17 cellular contexts compared by ENCODE assay signal in genomic region chr4:34200535-34200934, GRCh38.
DNase-seq lines count a peak whose midpoint lies in the region; ATAC-seq and TF ChIP-seq lines count a peak whose summit lies in the region.
"Had no signal": no experiment of that assay in that cellular context is flagged by ENCODE, and none has a peak within 500 bp of the region (broad histone marks: within the 10 kb centered on the region; RNA-seq: fewer than 3 reads in every experiment).

No MANE protein-coding gene starts in this region.

- WGBS in right lobe of liver (ENCODE audit: insufficient coverage, low coverage, low lambda C conversion rate, missing lambda C conversion rate): 20% methylated on average over 2 of the region's 2 CpGs

- TF ChIP-seq CTCF in LNCaP clone FGC (IDR thresholded peaks at IDR 0.05; ENCODE audit: control insufficient read depth, extremely low read depth, insufficient read depth) (no peak), right lobe of liver (IDR thresholded peaks at IDR 0.05) (no peak)

- peaks cover 0 to 12% (median 3%) of the 10 kb centered on the region in 4 donors for H3K4me1 ChIP-seq in right lobe of liver

- H3K27me3 ChIP-seq in right lobe of liver: no peaks in the 10 kb centered on the region

- peak; percentile 18 for DNase-seq in HuH-7 (ENCODE audit: low spot score)
- peak; percentile 15 for DNase-seq in LNCaP clone FGC (ENCODE audit: low read depth)
- peak; percentile 85 for DNase-seq in left lobe of liver (ENCODE audit: low spot score)
- peak; percentile 41 to 87 (median 65) for DNase-seq in right lobe of liver
- no peak for DNase-seq in stimulated activated CD4-positive, alpha-beta T cell treated with anti-CD3 and anti-CD28 coated beads, Interleukin-15, amount 100 ng/mL, for 24 hours
- DNase-seq: C1 segment of cervical spinal cord; Calu3; CD4-positive, alpha-beta memory T cell; COR-L47; DMS79; EL; GDM1; GM23248; H7; HCEC 1CT had no signal

- peak overlapping the region in 2 of 3 donors; percentile 38 to 60 for H3K27ac ChIP-seq in right lobe of liver
- H3K27ac ChIP-seq: GM23248 had no signal

- no peaks in the 10 kb centered on the region for H3K9me3 ChIP-seq in right lobe of liver

- intact Hi-C loops in right lobe of liver (cut with DNase I): no loop called here

- no peaks in the 10 kb centered on the region for H3K36me3 ChIP-seq in right lobe of liver

- TF ChIP-seq POLR2A in right lobe of liver (IDR thresholded peaks at IDR 0.05): no peak

- peak; percentile 93 for ATAC-seq in left lobe of liver
- peak; percentile 94 to 98 (median 96) for ATAC-seq in right lobe of liver
- ATAC-seq in esophagus mucosa: no peak
- ATAC-seq: GM12878 had no signal

- H3K4me3 ChIP-seq in LNCaP clone FGC (ENCODE audit: low read depth, low read length): no peak overlapping the region
- H3K4me3 ChIP-seq in right lobe of liver: no peak overlapping the region
- H3K4me3 ChIP-seq: GM12878, GM23248 had no signal
